ENCODE assay signal across 9 cellular contexts in genomic region chr2:173048530-173048900, GRCh38. TPM values are rescaled to one million over a fixed set of nuclear protein-coding genes. Genes with fewer than 3 reads are reported as not detected.
DNase-seq lines count a peak whose midpoint lies in the region; ATAC-seq and TF ChIP-seq lines count a peak whose summit lies in the region.
"Had no signal": no experiment of that assay in that cellular context is flagged by ENCODE, and none has a peak within 500 bp of the region (broad histone marks: within the 10 kb centered on the region; RNA-seq: fewer than 3 reads in every experiment).

No MANE protein-coding gene starts in this region.

- H3K9ac ChIP-seq in mesenchymal stem cell (ENCODE audit: low read length), result peak overlapping the region; percentile 56

- WGBS in mesenchymal stem cell, result 80% methylated on average over 1 of the region's 3 CpGs

- no peak overlapping the region for H2BK12ac ChIP-seq in mesenchymal stem cell (ENCODE audit: low read length in 2 of 2)

- no peak for DNase-seq in natural killer cell treated with Interleukin-12 subunit alpha and Interleukin-12 subunit beta and Interleukin-15 and Interleukin-18, amount 100 ng/mL, for 72 hours (ENCODE audit: low spot score)
- DNase-seq in natural killer cell (no peak), caudate nucleus (lab: John Stamatoyannopoulos, UW) (no peak), mesenchymal stem cell (no peak), vagina (ENCODE audit: extremely low spot score in 2 of 2) (no peak), DMS114 treated with DMSO at 0.1 percent for 48 hours (lab: John Stamatoyannopoulos, UW; ENCODE audit: unreplicated experiment) (no peak), KG1 (lab: John Stamatoyannopoulos, UW) (no peak), NCI-H1417 (lab: John Stamatoyannopoulos, UW) (no peak)

- peak overlapping the region; percentile 36 to 77 for H3K27ac Mint-ChIP-seq in natural killer cell treated with Interleukin-12 subunit alpha and Interleukin-12 subunit beta and Interleukin-15 and Interleukin-18, amount 100 ng/mL, for 72 hours
- H3K27ac Mint-ChIP-seq in natural killer cell, result no peak overlapping the region
- H3K27ac Mint-ChIP-seq: activated T-helper 2 cell treated with anti-CD3 and anti-CD28 coated beads, Interferon-gamma antibody, Interleukin-2, Interleukin-4, amounts not matched to agents 10 μg/mL and 5 μg/mL and 100 μg/mL, durations not matched to agents 14 hours and 24 hours and 36 hours had no signal

- H3K4me1 Mint-ChIP-seq in natural killer cell treated with Interleukin-12 subunit alpha and Interleukin-12 subunit beta and Interleukin-15 and Interleukin-18, amount 100 ng/mL, for 72 hours (ENCODE audit: low read depth in 2 of 2), result peaks cover 8 to 18% of the 10 kb centered on the region in 2 donors
- no peaks in the 10 kb centered on the region for H3K4me1 Mint-ChIP-seq in natural killer cell

- no peak overlapping the region for H2BK5ac ChIP-seq in mesenchymal stem cell (ENCODE audit: low read depth, low read length, poor library complexity, severe bottlenecking)

- H4K8ac ChIP-seq in mesenchymal stem cell (ENCODE audit: low read length), result no peak overlapping the region

- H3K36me3 ChIP-seq in mesenchymal stem cell (ENCODE audit: control insufficient read depth in 1 of 2, insufficient read depth in 2 of 2, low read depth in 1 of 2, low read length in 2 of 2) (no peaks in the 10 kb centered on the region), vagina (no peaks in the 10 kb centered on the region)

- H2AFZ ChIP-seq in mesenchymal stem cell (ENCODE audit: low read depth, low read length), result no peak overlapping the region

- no peak for TF ChIP-seq POLR2A in vagina (IDR thresholded peaks at IDR 0.05)

- TF ChIP-seq CTCF in natural killer cell (IDR thresholded peaks at IDR 0.05) (no peak), vagina (IDR thresholded peaks at IDR 0.05) (no peak)

- H2AK5ac ChIP-seq in mesenchymal stem cell (ENCODE audit: low read length, severe bottlenecking), result peak overlapping the region; percentile 92

- peak overlapping the region; percentile 52 for H3K4me3 Mint-ChIP-seq in natural killer cell treated with Interleukin-12 subunit alpha and Interleukin-12 subunit beta and Interleukin-15 and Interleukin-18, amount 100 ng/mL, for 72 hours
- H3K4me3 Mint-ChIP-seq in natural killer cell, result no peak overlapping the region

- H3K18ac ChIP-seq in mesenchymal stem cell (ENCODE audit: low read depth in 1 of 2, low read length in 2 of 2), result no peak overlapping the region

- H3K27me3 ChIP-seq in mesenchymal stem cell (ENCODE audit: control insufficient read depth in 1 of 2, insufficient read depth in 1 of 2, low read length in 2 of 2) (no peaks in the 10 kb centered on the region), vagina (no peaks in the 10 kb centered on the region)

- peak overlapping the region; percentile 15 for H3K27ac ChIP-seq in caudate nucleus (ENCODE audit: low read depth, low read length)
- peak overlapping the region; percentile 95 for H3K27ac ChIP-seq in mesenchymal stem cell (ENCODE audit: low read length, poor library complexity, severe bottlenecking)
- peak overlapping the region; percentile 76 for H3K27ac ChIP-seq in vagina

- no peak overlapping the region for H3K23ac ChIP-seq in mesenchymal stem cell (ENCODE audit: low read length in 2 of 2)

- intact Hi-C loops in natural killer cell (cut with micrococcal nuclease) (no loop called here), vagina (cut with DNase I) (no loop called here)

- no peak overlapping the region for H3K4ac ChIP-seq in mesenchymal stem cell (ENCODE audit: low read depth in 1 of 2, low read length in 2 of 2)

- H3K27me3 Mint-ChIP-seq in natural killer cell treated with Interleukin-12 subunit alpha and Interleukin-12 subunit beta and Interleukin-15 and Interleukin-18, amount 100 ng/mL, for 72 hours, result peaks cover 19 to 21% of the 10 kb centered on the region in 2 donors
- H3K27me3 Mint-ChIP-seq in natural killer cell (ENCODE audit: low read depth in 2 of 2), result peaks cover 8 to 21% of the 10 kb centered on the region in 2 donors

- H3K9me3 ChIP-seq in mesenchymal stem cell (ENCODE audit: control insufficient read depth, low read length) (no peaks in the 10 kb centered on the region), vagina (no peaks in the 10 kb centered on the region)

- H3K36me3 Mint-ChIP-seq in natural killer cell treated with Interleukin-12 subunit alpha and Interleukin-12 subunit beta and Interleukin-15 and Interleukin-18, amount 100 ng/mL, for 72 hours, result no peaks in the 10 kb centered on the region
- H3K36me3 Mint-ChIP-seq in natural killer cell, result no peaks in the 10 kb centered on the region

- ATAC-seq in natural killer cell treated with Interleukin-12 subunit alpha and Interleukin-12 subunit beta and Interleukin-15 and Interleukin-18, amount 100 ng/mL, for 72 hours, result no peak
- ATAC-seq in natural killer cell, result no peak

- H2BK120ac ChIP-seq in mesenchymal stem cell (ENCODE audit: low read depth, low read length), result no peak overlapping the region

- no peak overlapping the region for H2BK15ac ChIP-seq in mesenchymal stem cell (ENCODE audit: low read depth, poor library complexity, severe bottlenecking)

- H3K4me1 ChIP-seq in mesenchymal stem cell (ENCODE audit: control insufficient read depth, insufficient read depth, low read depth, low read length) (peaks cover 7% of the 10 kb centered on the region), vagina (peaks cover 43% of the 10 kb centered on the region)

- H3K4me2 ChIP-seq in mesenchymal stem cell (ENCODE audit: low read length, poor library complexity, severe bottlenecking), result no peak overlapping the region

- H3K4me3 ChIP-seq in mesenchymal stem cell (ENCODE audit: insufficient read depth in 1 of 2, low read depth in 1 of 2, low read length in 2 of 2) (no peak overlapping the region), vagina (no peak overlapping the region)

- no peaks in the 10 kb centered on the region for H3K79me1 ChIP-seq in mesenchymal stem cell (replicated peaks; ENCODE audit: low read length, poor library complexity, severe bottlenecking)

- H3K14ac ChIP-seq in mesenchymal stem cell (ENCODE audit: low read length in 2 of 2), result no peak overlapping the region

- H3K9me3 Mint-ChIP-seq in natural killer cell treated with Interleukin-12 subunit alpha and Interleukin-12 subunit beta and Interleukin-15 and Interleukin-18, amount 100 ng/mL, for 72 hours, result no peaks in the 10 kb centered on the region
- H3K9me3 Mint-ChIP-seq in natural killer cell, result no peaks in the 10 kb centered on the region
- H3K9me3 Mint-ChIP-seq: activated T-helper 2 cell treated with anti-CD3 and anti-CD28 coated beads, Interferon-gamma antibody, Interleukin-2, Interleukin-4, amounts not matched to agents 10 μg/mL and 5 μg/mL and 100 μg/mL, durations not matched to agents 14 hours and 24 hours and 36 hours had no signal

- H4K91ac ChIP-seq in mesenchymal stem cell (ENCODE audit: low read length), result no peak overlapping the region

RNA-seq across cellular contexts. Expression of gene MAP3K20, which starts 27.1 kb away (rescaled TPM):
- 10 to 100 TPM; 30.1 to 76.8 TPM for total RNA-seq in natural killer cell treated with Interleukin-12 subunit alpha and Interleukin-12 subunit beta and Interleukin-15 and Interleukin-18, amount 100 ng/mL, for 72 hours
- total RNA-seq in natural killer cell, result 1 to 10 TPM; 1.6 to 3.0 (median 2.5) TPM
- polyA plus RNA-seq in mesenchymal stem cell (2013, experiment 1 of 2), result 33.5 TPM
- 34.0 TPM for polyA plus RNA-seq in mesenchymal stem cell (2013, experiment 2 of 2)
- total RNA-seq in vagina, result 59.4 TPM

Comparison
In these comparisons a context has a peak if more than half of its experiments do, and no peak if none do; other contexts are left out.
1. H3K27ac Mint-ChIP-seq: peak in natural killer cell treated with Interleukin-12 subunit alpha and Interleukin-12 subunit beta and Interleukin-15 and Interleukin-18, amount 100 ng/mL, for 72 hours (2 of 2); none in natural killer cell (0 of 2).
2. RNA of gene MAP3K20, which starts 27.1 kb away (total RNA-seq): 30.1 to 76.8 TPM in natural killer cell treated with Interleukin-12 subunit alpha and Interleukin-12 subunit beta and Interleukin-15 and Interleukin-18, amount 100 ng/mL, for 72 hours and 59.4 TPM in vagina (single experiment); 1.6 to 3.0 TPM in natural killer cell; every median in the first group is over 4 times any median in the second.
3. H3K27ac ChIP-seq: peak in every context shown above with its lines; median percentile 95 in mesenchymal stem cell; 76 in vagina; 15 in caudate nucleus.